In the genomic region with DNA sequence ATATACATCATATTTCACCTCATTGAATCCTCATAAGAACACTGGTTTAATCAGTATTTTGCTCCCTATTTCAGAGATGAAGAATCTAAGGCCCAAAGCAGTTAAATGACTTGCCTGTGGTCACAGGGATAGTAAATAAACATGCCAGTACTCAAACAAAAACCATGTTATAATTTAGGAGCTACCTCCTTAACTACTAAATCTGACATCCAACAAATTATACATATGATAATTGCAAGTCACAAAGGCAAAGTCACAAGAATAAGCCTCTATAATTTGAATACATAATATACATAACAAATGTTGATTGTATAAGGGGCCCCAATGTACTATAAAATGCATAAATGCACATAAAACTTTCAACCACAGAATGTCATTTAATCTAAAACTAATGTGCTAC, we compare ENCODE assay signal across 14 cellular contexts.
DNase-seq lines count a peak whose midpoint lies in the region; ATAC-seq and TF ChIP-seq lines count a peak whose summit lies in the region.
"Had no signal": no experiment of that assay in that cellular context is flagged by ENCODE, and none has a peak within 500 bp of the region (broad histone marks: within the 10 kb centered on the region; RNA-seq: fewer than 3 reads in every experiment).

No MANE protein-coding gene starts in this region.

- H3K27ac ChIP-seq in VCaP = peak overlapping the region; percentile 65
- H3K27ac ChIP-seq: A549; BLaER1 treated with 17β-estradiol and CSF1 and Interleukin-3, amounts not matched to agents 10 nM and 100 nM had no signal

- ATAC-seq in HG02571 (IDR thresholded peaks at IDR 0.05; ENCODE audit: unreplicated experiment) (no peak), HG02623 (IDR thresholded peaks at IDR 0.05; ENCODE audit: unreplicated experiment) (no peak)
- ATAC-seq: A549; CD8-positive, alpha-beta T cell had no signal

- peak; percentile 56 for DNase-seq in NCI-H526 treated with DMSO at 0.1 percent for 48 hours (lab: John Stamatoyannopoulos, UW)
- no peak for DNase-seq in NAMALWA (ENCODE audit: low spot score)
- DNase-seq: AML-193; Caco-2; Calu3; CD4-positive, alpha-beta T cell; CD8-positive, alpha-beta T cell; DMS79 treated with DMSO at 0.1 percent for 48 hours; GF-D8 had no signal

- no peak for TF ChIP-seq CTCF in VCaP (conservative IDR thresholded peaks at IDR 0.05)
